21 cellular contexts compared by ENCODE assay signal in genomic region chr19:41540041-41540695, GRCh38. TPM values are rescaled to one million over a fixed set of nuclear protein-coding genes. Genes with fewer than 3 reads are reported as not detected.
A peak's percentile ranks its signal among the peaks of the same experiment; 100 is the strongest.
DNase-seq lines count a peak whose midpoint lies in the region; FAIRE-seq and TF ChIP-seq lines count a peak whose summit lies in the region.
"Had no signal": no experiment of that assay in that cellular context is flagged by ENCODE, and none has a peak within 500 bp of the region (broad histone marks: within the 10 kb centered on the region; RNA-seq: fewer than 3 reads in every experiment).

No MANE protein-coding gene starts in this region.

- no peak overlapping the region for H3K4me3 Mint-ChIP-seq in activated CD4-positive, alpha-beta memory T cell treated with anti-CD3 and anti-CD28 coated beads for 36 hours
- H3K4me3 Mint-ChIP-seq: CD4-positive, alpha-beta memory T cell had no signal

- peaks cover 56% of the 10 kb centered on the region for H3K4me1 Mint-ChIP-seq in activated CD4-positive, alpha-beta memory T cell treated with anti-CD3 and anti-CD28 coated beads for 36 hours (ENCODE audit: low read depth)

- H3K27me3 Mint-ChIP-seq in activated CD4-positive, alpha-beta memory T cell treated with anti-CD3 and anti-CD28 coated beads for 36 hours = no peaks in the 10 kb centered on the region
- H3K27me3 Mint-ChIP-seq: CD4-positive, alpha-beta memory T cell had no signal

- H3K9me3 Mint-ChIP-seq in activated CD4-positive, alpha-beta memory T cell treated with anti-CD3 and anti-CD28 coated beads for 36 hours = no peaks in the 10 kb centered on the region

- H3K36me3 Mint-ChIP-seq in activated CD4-positive, alpha-beta memory T cell treated with anti-CD3 and anti-CD28 coated beads for 36 hours = no peaks in the 10 kb centered on the region
- H3K36me3 Mint-ChIP-seq: CD4-positive, alpha-beta memory T cell had no signal

- H3K4me3 ChIP-seq in AG10803 (ENCODE audit: low read length) = no peak overlapping the region
- H3K4me3 ChIP-seq: esophagus muscularis mucosa, left ventricle myocardium inferior, mucosa of descending colon had no signal

- FAIRE-seq in GM19239 (lab: Jason Lieb, UNC) = peak; percentile 88
- FAIRE-seq: GM18507 had no signal

- POLR2A ChIA-PET in activated CD4-positive, alpha-beta memory T cell treated with anti-CD3 and anti-CD28 coated beads for 36 hours (lab: Charles Lee) = interaction anchor here (1.1 kb wide), 1 partner anchor 9 kb away, joined by 3 read pairs; no protein-coding TSS in a partner anchor

- in situ Hi-C loops in SK-MEL-5 (cut with HindIII; ENCODE audit: low pct_unique_long_range_greater_than_20kb, low sequenced_read_pairs) = no loop called here

- CTCF ChIA-PET in activated CD4-positive, alpha-beta memory T cell treated with anti-CD3 and anti-CD28 coated beads for 36 hours (lab: Charles Lee) = interaction anchor here (1.0 to 7.9 kb wide), 9 partner anchors 9 to 336 kb away, joined by 3 to 104 read pairs (median 7); no protein-coding TSS in a partner anchor

- DNase-seq in AG10803 (ENCODE audit: low read depth) = peak; percentile 20
- no peak for DNase-seq in GM19239 (ENCODE audit: insufficient read length, low spot score)
- DNase-seq in SK-MEL-5 (ENCODE audit: low read depth, low spot score) = peak; percentile 53
- peak; percentile 70 for DNase-seq in foreskin melanocyte
- DNase-seq in posterior vena cava (ENCODE audit: low spot score) = no peak
- DNase-seq in activated CD4-positive, alpha-beta memory T cell treated with anti-CD3 and anti-CD28 coated beads for 36 hours = no peak
- DNase-seq in stimulated activated CD4-positive, alpha-beta T cell treated with anti-CD3 and anti-CD28 coated beads, Interleukin-2, amount 100 ng/mL, for 24 hours = no peak
- DNase-seq in HUDEP-2 (lab: John Stamatoyannopoulos, UW; ENCODE audit: unreplicated experiment in 76 of 76) = no peak
- DNase-seq: ACHN; activated CD8-positive, alpha-beta memory T cell treated with anti-CD3 and anti-CD28 coated beads, Interleukin-2, amount 50 U/mL, for 4 hours; activated naive CD4-positive, alpha-beta T cell treated with Interleukin-2 at 50 U/mL for 16 hours; CD4-positive, alpha-beta memory T cell; effector CD8-positive, alpha-beta T cell; KG1; left ventricle myocardium inferior; mucosa of descending colon; NCI-H524 treated with DMSO at 0.1 percent for 48 hours; PC-3; SK-N-SH had no signal

- TF ChIP-seq CTCF in AG10803 (conservative IDR thresholded peaks at IDR 0.05; ENCODE audit: low read length) = no peak

- no peak overlapping the region for H3K27ac Mint-ChIP-seq in activated CD4-positive, alpha-beta memory T cell treated with anti-CD3 and anti-CD28 coated beads for 36 hours

- intact Hi-C loops in posterior vena cava (cut with DNase I) = no loop called here
- intact Hi-C loops in activated CD4-positive, alpha-beta memory T cell treated with anti-CD3 and anti-CD28 coated beads for 36 hours (cut with micrococcal nuclease) = loop anchor here (10.0 kb wide), 2 partner anchors 785 to 925 kb away; partner anchors contain the start of genes ACTMAP and SNRPA

RNA-seq across cellular contexts. Expression of gene CEACAM21, which starts 35.8 kb away (rescaled TPM):
- total RNA-seq in SK-MEL-5 (2014; rRNA removed; shearing (Covaris generic)) = 0.21 TPM in 1 of 2 replicates, not detected in the other
- polyA plus RNA-seq in SK-MEL-5 (2015; cell fraction: cytosol; rRNA removed) = 0.06 TPM in 1 of 2 replicates, not detected in the other
- not detected in 2 replicates for polyA plus RNA-seq in SK-MEL-5 (2015; cell fraction: nucleus; rRNA removed)
- 1 to 10 TPM in 1 of 2 donors, under 1 TPM in 1; 0.48 to 2.5 TPM for total RNA-seq in posterior vena cava
- total RNA-seq in activated CD4-positive, alpha-beta memory T cell treated with anti-CD3 and anti-CD28 coated beads for 36 hours = 10 to 100 TPM; 40.8 to 40.9 TPM
- total RNA-seq: PC-3 had no signal
- polyA plus RNA-seq: SK-N-SH had no signal

Comparison
In these comparisons a context has a peak if more than half of its experiments do, and no peak if none do; other contexts are left out.
1. DNase-seq: peak in AG10803 (single experiment), SK-MEL-5 (single experiment) and foreskin melanocyte (single experiment); none in GM19239 (single experiment), posterior vena cava (single experiment), activated CD4-positive, alpha-beta memory T cell treated with anti-CD3 and anti-CD28 coated beads for 36 hours (single experiment), stimulated activated CD4-positive, alpha-beta T cell treated with anti-CD3 and anti-CD28 coated beads, Interleukin-2, amount 100 ng/mL, for 24 hours (0 of 2) and HUDEP-2 (0 of 76).
2. RNA of gene CEACAM21, which starts 35.8 kb away (total RNA-seq): 40.8 to 40.9 TPM in activated CD4-positive, alpha-beta memory T cell treated with anti-CD3 and anti-CD28 coated beads for 36 hours; 0.48 to 2.5 TPM in posterior vena cava and 0.21 TPM in SK-MEL-5; every median in the first group is over 10 times any median in the second.